ENCODE assay signal across 14 cellular contexts in the genomic region with DNA sequence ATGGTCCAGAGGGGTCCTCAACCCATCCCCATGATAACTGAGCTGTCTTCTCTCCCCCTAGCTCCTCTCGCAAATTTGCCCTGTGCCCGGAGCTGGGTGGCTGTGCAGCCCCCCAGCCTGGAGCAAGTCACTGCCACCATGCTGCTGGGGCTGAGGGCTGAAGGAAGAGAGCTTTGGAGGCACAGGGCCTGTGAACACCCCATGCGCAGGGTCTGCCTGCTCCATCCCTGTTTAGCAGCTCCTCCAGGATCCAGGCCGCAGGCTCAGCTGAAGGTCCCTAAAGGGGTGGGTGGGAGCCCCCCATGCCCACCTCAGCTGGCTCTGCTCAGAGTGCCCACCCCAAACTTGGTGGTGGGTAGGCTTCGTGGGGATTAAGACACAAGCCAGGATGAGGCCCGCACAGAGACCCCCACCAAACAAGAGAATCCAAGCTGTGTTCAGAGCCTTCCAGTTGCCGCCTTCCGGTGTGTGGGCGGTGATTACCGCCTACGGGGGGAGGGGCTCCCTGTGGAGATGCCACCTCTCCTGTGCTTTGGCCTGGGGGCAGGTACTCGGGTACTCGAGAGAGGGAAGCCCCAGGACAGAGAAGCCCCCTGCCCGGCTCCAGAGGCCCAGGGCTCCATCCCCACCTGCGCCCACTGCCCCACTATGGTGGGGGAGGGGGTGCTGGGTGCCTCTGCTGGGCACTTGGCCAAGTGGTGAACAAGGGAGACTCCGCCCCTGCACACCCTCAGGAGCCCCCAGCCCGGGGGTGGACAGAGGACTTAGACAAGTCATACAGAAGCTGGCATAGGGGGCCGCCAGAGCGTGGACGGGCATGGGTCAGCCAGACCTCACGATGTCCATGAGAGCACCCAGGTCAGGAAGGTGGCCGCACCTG. TPM values are rescaled to one million over a fixed set of nuclear protein-coding genes. Genes with fewer than 3 reads are reported as not detected.
DNase-seq lines count a peak whose midpoint lies in the region; ATAC-seq and TF ChIP-seq lines count a peak whose summit lies in the region.
"Had no signal": no experiment of that assay in that cellular context is flagged by ENCODE, and none has a peak within 500 bp of the region (broad histone marks: within the 10 kb centered on the region; RNA-seq: fewer than 3 reads in every experiment).

No MANE protein-coding gene starts in this region.

- H3K27me3 ChIP-seq in CD4-positive, alpha-beta T cell (ENCODE audit: control insufficient read depth, insufficient read depth, low read length), result peaks cover 28% of the 10 kb centered on the region
- peaks cover 0 to 6% of the 10 kb centered on the region in 2 donors for H3K27me3 ChIP-seq in naive thymus-derived CD4-positive, alpha-beta T cell (ENCODE audit: control insufficient read depth in 2 of 2, insufficient read depth in 2 of 2, low read length in 2 of 2)
- no peaks in the 10 kb centered on the region for H3K27me3 ChIP-seq in Karpas-422 (ENCODE audit: low read length)

- H3K36me3 ChIP-seq in naive thymus-derived CD4-positive, alpha-beta T cell (ENCODE audit: control insufficient read depth in 2 of 3, insufficient read depth in 3 of 3, low read length in 3 of 3), result no peaks in the 10 kb centered on the region
- H3K36me3 ChIP-seq in Karpas-422 (ENCODE audit: insufficient read depth, low read length), result no peaks in the 10 kb centered on the region
- H3K36me3 ChIP-seq: upper lobe of left lung had no signal

- H3K4me3 ChIP-seq in naive thymus-derived CD4-positive, alpha-beta T cell (ENCODE audit: low read length), result no peak overlapping the region
- H3K4me3 ChIP-seq in Karpas-422 (ENCODE audit: low read length), result no peak overlapping the region
- H3K4me3 ChIP-seq: GM23248 had no signal

- DNase-seq in NCI-H1694 treated with DMSO at 0.1 percent for 48 hours (lab: John Stamatoyannopoulos, UW) (peak; percentile 13), NCI-H1694 (lab: John Stamatoyannopoulos, UW) (no peak), Karpas-422 (no peak), NCI-H1105 treated with DMSO at 0.1 percent for 48 hours (lab: John Stamatoyannopoulos, UW) (no peak)
- DNase-seq in CD4-positive, alpha-beta T cell, result no peak
- DNase-seq in activated CD4-positive, alpha-beta memory T cell treated with anti-CD3 and anti-CD28 coated beads for 36 hours, result peak; percentile 35
- DNase-seq in naive thymus-derived CD4-positive, alpha-beta T cell, result peak in 3 of 9 donors; percentile 30 to 39 (median 35)
- DNase-seq: amniotic stem cell; effector CD4-positive, alpha-beta T cell; kidney glomerular epithelial cell; SIG-M5 had no signal

- H3K9ac ChIP-seq in Karpas-422 (ENCODE audit: low read length), result no peak overlapping the region
- H3K9ac ChIP-seq: GM23248 had no signal

- peaks cover 16% of the 10 kb centered on the region; the same call in 1 of the 2 replicates for H4K20me1 ChIP-seq in Karpas-422 (ENCODE audit: insufficient read depth, low read depth, low read length)

- peaks cover 16% of the 10 kb centered on the region for H3K4me1 Mint-ChIP-seq in CD4-positive, alpha-beta T cell (ENCODE audit: low read depth)
- H3K4me1 Mint-ChIP-seq in activated CD4-positive, alpha-beta memory T cell treated with anti-CD3 and anti-CD28 coated beads for 36 hours (ENCODE audit: low read depth), result peaks cover 21% of the 10 kb centered on the region
- peaks cover 8 to 22% (median 14%) of the 10 kb centered on the region in 7 donors for H3K4me1 Mint-ChIP-seq in naive thymus-derived CD4-positive, alpha-beta T cell

- peak overlapping the region; percentile 80 for H3K4me3 Mint-ChIP-seq in CD4-positive, alpha-beta T cell
- H3K4me3 Mint-ChIP-seq in activated CD4-positive, alpha-beta memory T cell treated with anti-CD3 and anti-CD28 coated beads for 36 hours, result no peak overlapping the region
- H3K4me3 Mint-ChIP-seq in naive thymus-derived CD4-positive, alpha-beta T cell, result peak overlapping the region; percentile 46 to 85 (median 74)

- H3K27ac ChIP-seq in CD4-positive, alpha-beta T cell (ENCODE audit: low read depth, low read length), result no peak overlapping the region
- no peak overlapping the region for H3K27ac ChIP-seq in naive thymus-derived CD4-positive, alpha-beta T cell (ENCODE audit: low read depth, low read length)
- no peak overlapping the region for H3K27ac ChIP-seq in Karpas-422 (ENCODE audit: low read length)
- H3K27ac ChIP-seq: GM23248 had no signal

- H3K27me3 Mint-ChIP-seq in CD4-positive, alpha-beta T cell, result peaks cover 22% of the 10 kb centered on the region
- peaks cover 12% of the 10 kb centered on the region for H3K27me3 Mint-ChIP-seq in activated CD4-positive, alpha-beta memory T cell treated with anti-CD3 and anti-CD28 coated beads for 36 hours
- peaks cover 0 to 23% (median 15%) of the 10 kb centered on the region in 5 donors for H3K27me3 Mint-ChIP-seq in naive thymus-derived CD4-positive, alpha-beta T cell

- H3K36me3 Mint-ChIP-seq in CD4-positive, alpha-beta T cell (ENCODE audit: low read depth), result no peaks in the 10 kb centered on the region
- H3K36me3 Mint-ChIP-seq in activated CD4-positive, alpha-beta memory T cell treated with anti-CD3 and anti-CD28 coated beads for 36 hours, result no peaks in the 10 kb centered on the region
- H3K36me3 Mint-ChIP-seq in naive thymus-derived CD4-positive, alpha-beta T cell, result no peaks in the 10 kb centered on the region

- CTCF ChIA-PET in CD4-positive, alpha-beta T cell (lab: Charles Lee), result interaction anchor here (0.9 to 1.5 kb wide), 2 partner anchors 10 to 201 kb away, joined by 3 to 4 read pairs; no protein-coding TSS in a partner anchor
- CTCF ChIA-PET in activated CD4-positive, alpha-beta memory T cell treated with anti-CD3 and anti-CD28 coated beads for 36 hours (lab: Charles Lee), result interaction anchor here (0.7 to 2.7 kb wide), 9 partner anchors 10 to 201 kb away, joined by 3 to 9 read pairs (median 4); no protein-coding TSS in a partner anchor
- CTCF ChIA-PET in naive thymus-derived CD4-positive, alpha-beta T cell (lab: Charles Lee), result interaction anchor here (1.3 kb wide), 1 partner anchor 83 kb away, joined by 3 read pairs; no protein-coding TSS in a partner anchor

- no peak for TF ChIP-seq CTCF in CD4-positive, alpha-beta T cell (IDR thresholded peaks at IDR 0.05)

- intact Hi-C loops in CD4-positive, alpha-beta T cell (cut with DNase I, micrococcal nuclease), result loop anchor here in 1 of 2 experiments (5.0 kb wide), 1 partner anchor 78 kb away; no protein-coding TSS in a partner anchor
- intact Hi-C loops in activated CD4-positive, alpha-beta memory T cell treated with anti-CD3 and anti-CD28 coated beads for 36 hours (cut with micrococcal nuclease), result loop anchor here (5.0 kb wide), 1 partner anchor 78 kb away; no protein-coding TSS in a partner anchor
- intact Hi-C loops in naive thymus-derived CD4-positive, alpha-beta T cell (cut with micrococcal nuclease), result loop anchor here (1.0 to 5.0 kb wide), 2 partner anchors 78 to 182 kb away; no protein-coding TSS in a partner anchor

- ATAC-seq in CD4-positive, alpha-beta T cell (ENCODE audit: poor library complexity), result no peak
- ATAC-seq in naive thymus-derived CD4-positive, alpha-beta T cell, result no peak
- no peak for ATAC-seq in HG03196 (IDR thresholded peaks at IDR 0.05; ENCODE audit: unreplicated experiment)

- H3K9me2 ChIP-seq in Karpas-422 (replicated peaks; ENCODE audit: insufficient read depth, low read length), result no peaks in the 10 kb centered on the region

- H3K9me3 ChIP-seq in CD4-positive, alpha-beta T cell (ENCODE audit: control insufficient read depth, low read length), result no peaks in the 10 kb centered on the region
- no peaks in the 10 kb centered on the region for H3K9me3 ChIP-seq in naive thymus-derived CD4-positive, alpha-beta T cell (ENCODE audit: control insufficient read depth in 2 of 3, low read length in 3 of 3)
- no peaks in the 10 kb centered on the region for H3K9me3 ChIP-seq in Karpas-422 (ENCODE audit: low read length)
- H3K9me3 ChIP-seq: upper lobe of left lung had no signal

- H2AFZ ChIP-seq in Karpas-422 (ENCODE audit: low read length), result no peak overlapping the region
- H2AFZ ChIP-seq: GM23248 had no signal

- H3K4me2 ChIP-seq in Karpas-422 (ENCODE audit: low read depth, low read length, poor library complexity, severe bottlenecking), result no peak overlapping the region

- H3K4me1 ChIP-seq in naive thymus-derived CD4-positive, alpha-beta T cell (ENCODE audit: control insufficient read depth in 2 of 2, insufficient read depth in 2 of 2, low read length in 2 of 2), result peaks cover 10 to 20% of the 10 kb centered on the region in 2 donors
- peaks cover 3% of the 10 kb centered on the region; the same call in 1 of the 2 replicates for H3K4me1 ChIP-seq in Karpas-422 (ENCODE audit: low read length)

- H3K27ac Mint-ChIP-seq in CD4-positive, alpha-beta T cell, result no peak overlapping the region
- H3K27ac Mint-ChIP-seq in activated CD4-positive, alpha-beta memory T cell treated with anti-CD3 and anti-CD28 coated beads for 36 hours, result no peak overlapping the region
- peak overlapping the region in 2 of 9 donors; percentile 36 to 54 for H3K27ac Mint-ChIP-seq in naive thymus-derived CD4-positive, alpha-beta T cell

- POLR2A ChIA-PET in CD4-positive, alpha-beta T cell (lab: Charles Lee), result no interaction called here
- POLR2A ChIA-PET in activated CD4-positive, alpha-beta memory T cell treated with anti-CD3 and anti-CD28 coated beads for 36 hours (lab: Charles Lee), result no interaction called here
- POLR2A ChIA-PET in naive thymus-derived CD4-positive, alpha-beta T cell (lab: Charles Lee), result no interaction called here

- no peaks in the 10 kb centered on the region for H3K9me3 Mint-ChIP-seq in CD4-positive, alpha-beta T cell
- no peaks in the 10 kb centered on the region for H3K9me3 Mint-ChIP-seq in activated CD4-positive, alpha-beta memory T cell treated with anti-CD3 and anti-CD28 coated beads for 36 hours
- H3K9me3 Mint-ChIP-seq in naive thymus-derived CD4-positive, alpha-beta T cell, result no peaks in the 10 kb centered on the region

- H3K79me2 ChIP-seq in Karpas-422 (ENCODE audit: low read length), result no peaks in the 10 kb centered on the region

RNA-seq across cellular contexts. Expression of a gene that starts 1.4 kb away (rescaled TPM):
- 1 to 10 TPM in 1 of 2 experiments, under 1 TPM in 1; 0.66 to 1.3 TPM for total RNA-seq in CD4-positive, alpha-beta T cell
- total RNA-seq in activated CD4-positive, alpha-beta memory T cell treated with anti-CD3 and anti-CD28 coated beads for 36 hours, result 1 to 10 TPM; 1.6 to 2.4 TPM
- total RNA-seq in naive thymus-derived CD4-positive, alpha-beta T cell, result 1 to 10 TPM in 3 of 5 experiments, under 1 TPM in 2; 0.27 to 5.7 (median 2.2) TPM
- polyA plus RNA-seq in naive thymus-derived CD4-positive, alpha-beta T cell, result under 1 TPM in 1 of 2 donors, not detected in 1; 0.21 TPM
- total RNA-seq in Karpas-422 (2014; rRNA removed; shearing (Covaris generic); ENCODE audit: low replicate concordance), result 0.29 TPM in 1 of 2 replicates, not detected in the other
- polyA plus RNA-seq: GM23248 had no signal

RNA-seq across cellular contexts. Expression of a gene that starts 11.1 kb away (rescaled TPM):
- total RNA-seq in CD4-positive, alpha-beta T cell, result 1 to 10 TPM; 9.0 to 9.2 TPM
- 10 to 100 TPM; 14.7 to 14.8 TPM for total RNA-seq in activated CD4-positive, alpha-beta memory T cell treated with anti-CD3 and anti-CD28 coated beads for 36 hours
- 10 to 100 TPM; 17.3 to 29.6 (median 20.6) TPM for total RNA-seq in naive thymus-derived CD4-positive, alpha-beta T cell
- 10 to 100 TPM; 17.4 to 20.1 TPM for polyA plus RNA-seq in naive thymus-derived CD4-positive, alpha-beta T cell
- total RNA-seq in Karpas-422 (2014; rRNA removed; shearing (Covaris generic); ENCODE audit: low replicate concordance), result 20.6 and 30.1 TPM in 2 replicates

Comparison
In these comparisons a context has a peak if more than half of its experiments do, and no peak if none do; other contexts are left out.
1. DNase-seq: peak in NCI-H1694 treated with DMSO at 0.1 percent for 48 hours (single experiment) and activated CD4-positive, alpha-beta memory T cell treated with anti-CD3 and anti-CD28 coated beads for 36 hours (single experiment); none in NCI-H1694 (single experiment), CD4-positive, alpha-beta T cell (0 of 10), Karpas-422 (single experiment) and NCI-H1105 treated with DMSO at 0.1 percent for 48 hours (single experiment).